Comparison of ENCODE assay signal across 35 cellular contexts in the genomic region with DNA sequence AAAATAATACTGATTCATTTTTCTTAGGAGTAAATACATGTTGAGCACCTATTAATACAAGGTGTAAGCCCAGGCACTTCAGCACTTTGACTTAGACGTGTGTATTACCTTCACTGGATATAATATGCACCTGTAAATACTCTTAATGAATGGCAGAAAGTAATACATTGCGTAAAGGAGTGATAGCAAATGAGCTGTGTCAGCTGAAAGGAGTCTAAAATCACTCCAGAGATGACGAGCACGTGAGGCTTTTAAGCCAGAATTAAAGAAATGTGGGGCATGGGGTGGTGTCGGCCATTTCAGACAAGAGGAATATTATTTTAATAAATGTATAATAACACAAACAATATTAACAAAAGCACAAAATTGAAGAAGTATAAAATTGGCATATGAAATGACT.
"Had no signal": no experiment of that assay in that cellular context is flagged by ENCODE, and none has a peak within 500 bp of the region (broad histone marks: within the 10 kb centered on the region; RNA-seq: fewer than 3 reads in every experiment).

No MANE protein-coding gene starts in this region.

- H3K36me3 ChIP-seq: MG63 had no signal

- DNase-seq: Karpas-422, Kasumi-1, MG63, MM.1S, MV-4-11, NCI-H1048, NCI-H1092, NCI-H1092 treated with DMSO at 0.1 percent for 48 hours, NCI-H1105, NCI-H1105 treated with DMSO at 0.1 percent for 48 hours, NCI-H1417, NCI-H1417 treated with DMSO at 0.1 percent for 48 hours, NCI-H1436, NCI-H1436 treated with DMSO at 0.1 percent for 48 hours, NCI-H146, NCI-H1694, NCI-H1694 treated with DMSO at 0.1 percent for 48 hours, NCI-H187, NCI-H187 treated with DMSO at 0.1 percent for 48 hours, NCI-H1930, NCI-H2029, NCI-H2029 treated with DMSO at 0.1 percent for 48 hours, NCI-H2081, NCI-H2081 treated with DMSO at 0.1 percent for 48 hours, NCI-H2107, NCI-H2171, NCI-H2171 treated with DMSO at 0.1 percent for 48 hours, NCI-H2227 treated with DMSO at 0.1 percent for 48 hours, NCI-H226, NCI-H345, NCI-H446, NCI-H446 treated with DMSO at 0.1 percent for 48 hours, NCI-H510A, NCI-H510A treated with DMSO at 0.1 percent for 48 hours, NCI-H524 had no signal

- H3K9me3 ChIP-seq: MG63 had no signal

- H3K27me3 ChIP-seq: MG63 had no signal

- H3K4me3 ChIP-seq: MG63 had no signal
